In genomic region chr12:45216297-45216982, GRCh38 we compare ENCODE assay signal across 8 cellular contexts. TPM values are rescaled to one million over a fixed set of nuclear protein-coding genes. Genes with fewer than 3 reads are reported as not detected.
DNase-seq lines count a peak whose midpoint lies in the region; ATAC-seq, FAIRE-seq and TF ChIP-seq lines count a peak whose summit lies in the region.

No MANE protein-coding gene starts in this region.

- H3K36me3 ChIP-seq in ovary (no peaks in the 10 kb centered on the region), upper lobe of right lung (no peaks in the 10 kb centered on the region)

- peak overlapping the region; percentile 88 for H3K4me3 ChIP-seq in ovary
- H3K4me3 ChIP-seq in upper lobe of right lung: peak overlapping the region; percentile 68

- 0 to 1% (median 0%) methylated on average over 58 to 62 of the region's 62 CpGs for WGBS in ovary, 3 donors

- H3K27me3 ChIP-seq in ovary (no peaks in the 10 kb centered on the region), upper lobe of right lung (no peaks in the 10 kb centered on the region)

- H3K4me1 ChIP-seq in ovary (ENCODE audit: insufficient read depth) (peaks cover 17% of the 10 kb centered on the region), upper lobe of right lung (peaks cover 32% of the 10 kb centered on the region)

- DNase-seq in ACHN: peak; percentile 66
- DNase-seq in GM18507 (ENCODE audit: extremely low spot score, insufficient read length, low read depth): no peak
- peak; percentile 62 for DNase-seq in OCI-M1 (lab: John Stamatoyannopoulos, UW)
- peak; percentile 24 for DNase-seq in activated gamma-delta T cell treated with anti-CD3 and anti-CD28 coated beads, Interleukin-2, amount 50 U/mL, for 16 hours (ENCODE audit: low read depth)
- DNase-seq in head of caudate nucleus: peak in 40 of 42 donors; percentile 2 to 60 (median 34)
- DNase-seq in ovary: peak; percentile 45 to 70 (median 63)
- peak; percentile 81 for DNase-seq in upper lobe of right lung

- ATAC-seq in HG03064 (IDR thresholded peaks at IDR 0.05; ENCODE audit: low read depth, unreplicated experiment) (peak; percentile 36), upper lobe of right lung (peak; percentile 70)

- TF ChIP-seq POLR2A in ovary (IDR thresholded peaks at IDR 0.05): no peak

- in situ Hi-C loops in ACHN (cut with HindIII; ENCODE audit: low pct_ligation_motif_present, low pct_unique_long_range_greater_than_20kb, low sequenced_read_pairs): no loop called here

- H3K9me3 ChIP-seq in ovary: no peaks in the 10 kb centered on the region
- no peaks in the 10 kb centered on the region for H3K9me3 ChIP-seq in upper lobe of right lung

- no peak for TF ChIP-seq EP300 in ovary (IDR thresholded peaks at IDR 0.05)

- intact Hi-C loops in head of caudate nucleus (cut with DNase I) (loop anchor here (5.0 kb wide), 1 partner anchor 511 kb away; the partner anchor contains the start of gene ARID2), ovary (cut with DNase I) (loop anchor here in 3 of 4 donors (10.0 kb wide), 1 partner anchor 168 kb away; no protein-coding TSS in a partner anchor), upper lobe of right lung (cut with DNase I) (no loop called here)

- TF ChIP-seq CTCF in ovary (IDR thresholded peaks at IDR 0.05): peak in 1 of 3 donors; percentile 20
- peak; percentile 32 for TF ChIP-seq CTCF in upper lobe of right lung (IDR thresholded peaks at IDR 0.05)

- H3K27ac ChIP-seq in ovary (peak overlapping the region; percentile 93 to 94), upper lobe of right lung (peak overlapping the region; percentile 85)

- FAIRE-seq in GM18507 (lab: Jason Lieb, UNC): peak; percentile 35

RNA-seq across cellular contexts. Expression of gene ANO6, which starts 0.5 kb away (rescaled TPM):
- 10 to 100 TPM; 52.8 to 83.0 (median 63.2) TPM for total RNA-seq in ovary
- 10 to 100 TPM; 38.8 to 88.5 TPM for polyA plus RNA-seq in ovary
- 85.0 TPM for total RNA-seq in upper lobe of right lung
